In the genomic region with DNA sequence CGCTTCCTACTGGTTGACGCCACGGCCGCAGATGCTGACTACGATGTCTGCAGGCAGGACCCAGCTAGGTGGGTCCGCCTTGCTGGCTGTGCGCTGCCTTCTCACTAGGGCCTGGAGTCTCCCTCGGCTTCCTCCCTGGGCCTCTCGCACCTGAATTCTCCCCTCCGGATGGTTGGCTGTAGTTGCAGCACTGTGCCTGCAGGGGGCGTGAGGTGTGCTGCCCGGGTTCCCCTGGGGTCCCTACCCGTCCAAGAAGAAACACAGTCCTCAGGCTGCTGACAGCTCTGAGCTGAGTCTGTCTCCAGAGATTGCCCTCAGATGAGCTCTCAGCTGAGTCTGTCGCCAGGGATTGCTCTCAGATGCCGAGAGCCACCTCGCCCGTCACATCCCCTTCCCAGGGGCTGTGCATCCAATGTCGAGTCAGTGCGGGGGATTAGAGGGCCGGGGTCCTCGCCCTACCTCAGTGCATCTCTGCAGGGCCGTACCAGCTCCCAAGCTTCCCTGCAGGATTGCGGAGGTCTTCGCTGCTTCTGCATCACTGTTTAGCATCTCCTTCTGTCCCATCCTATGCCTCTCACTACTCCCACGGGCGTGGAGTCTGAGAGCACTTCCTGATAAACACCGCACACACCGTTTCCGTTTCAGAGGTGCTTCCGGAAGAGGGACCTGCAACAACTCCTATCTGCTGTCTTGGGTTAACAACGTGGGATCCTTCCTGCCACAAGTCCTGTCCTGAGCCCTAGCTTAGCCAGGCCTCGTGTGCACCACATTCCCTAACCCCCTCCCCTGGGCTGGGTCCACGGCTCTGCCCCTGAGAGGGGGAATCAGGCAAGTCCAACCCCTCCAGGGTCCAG, we compare ENCODE assay signal across 9 cellular contexts.
DNase-seq lines count a peak whose midpoint lies in the region; ATAC-seq, FAIRE-seq and TF ChIP-seq lines count a peak whose summit lies in the region.
"Had no signal": no experiment of that assay in that cellular context is flagged by ENCODE, and none has a peak within 500 bp of the region (broad histone marks: within the 10 kb centered on the region; RNA-seq: fewer than 3 reads in every experiment).

No MANE protein-coding gene starts in this region.

- dilution Hi-C loops in endothelial cell of umbilical vein (cut with MboI; ENCODE audit: extremely low pct_ligation_motif_present, low sequenced_read_pairs): no loop called here

- H3K27ac ChIP-seq in A673 (ENCODE audit: low read depth, low read length, poor library complexity, severe bottlenecking) (no peak overlapping the region), endothelial cell of umbilical vein (ENCODE audit: insufficient read depth, low read depth, low read length) (no peak overlapping the region)

- H3K4me2 ChIP-seq in endothelial cell of umbilical vein (ENCODE audit: insufficient read depth, low read length): no peak overlapping the region

- H3K4me3 ChIP-seq in A673 (ENCODE audit: low read depth, low read length, poor library complexity, severe bottlenecking) (no peak overlapping the region), endothelial cell of umbilical vein (replicated peaks in 1 of 3; ENCODE audit: insufficient read depth in 1 of 3, low read depth in 1 of 3, low read length in 3 of 3) (no peak overlapping the region)

- BruUV-seq in A673 (replicated peaks; lab: Mats Ljungman, UMichigan): no TSS peak
- no TSS peak for BruUV-seq in endothelial cell of umbilical vein (replicated peaks; lab: Mats Ljungman, UMichigan)

- no peaks in the 10 kb centered on the region for H3K9me3 ChIP-seq in A673 (ENCODE audit: low read depth, low read length, poor library complexity, severe bottlenecking)
- H3K9me3 ChIP-seq in endothelial cell of umbilical vein (replicated peaks; ENCODE audit: control insufficient read depth, insufficient read depth, low read length): no peaks in the 10 kb centered on the region

- no peak overlapping the region for H2AFZ ChIP-seq in endothelial cell of umbilical vein (ENCODE audit: low read depth, low read length)

- H3K9ac ChIP-seq in endothelial cell of umbilical vein (replicated peaks; ENCODE audit: extremely low read depth, insufficient read depth, low read length): no peak overlapping the region

- intact Hi-C loops in A673 (cut with micrococcal nuclease; ENCODE audit: unreplicated experiment): loop anchor here (2.0 to 10.0 kb wide), 3 partner anchors 119 to 631 kb away; no protein-coding TSS in a partner anchor
- intact Hi-C loops in endothelial cell of umbilical vein (cut with micrococcal nuclease): loop anchor here (5.0 kb wide), 2 partner anchors 129 to 631 kb away; no protein-coding TSS in a partner anchor
- intact Hi-C loops in sciatic nerve (cut with DNase I): no loop called here

- FAIRE-seq in endothelial cell of umbilical vein (lab: Jason Lieb, UNC): no peak
- FAIRE-seq: endometrium had no signal

- H3K36me3 ChIP-seq in A673 (ENCODE audit: insufficient read depth, low read length, poor library complexity, severe bottlenecking) (no peaks in the 10 kb centered on the region), endothelial cell of umbilical vein (ENCODE audit: control insufficient read depth in 2 of 2, extremely low read depth in 1 of 2, insufficient read depth in 2 of 2, low read length in 2 of 2) (no peaks in the 10 kb centered on the region)

- H3K4me1 ChIP-seq in A673 (ENCODE audit: insufficient read depth, low read length, poor library complexity, severe bottlenecking) (no peaks in the 10 kb centered on the region), endothelial cell of umbilical vein (ENCODE audit: control insufficient read depth, extremely low read depth, insufficient read depth, low read length) (no peaks in the 10 kb centered on the region)

- TF ChIP-seq CTCF in A673 (conservative IDR thresholded peaks at IDR 0.05; ENCODE audit: low read depth, low read length): peak; percentile 75
- peak; percentile 44 to 53 for TF ChIP-seq CTCF in endothelial cell of umbilical vein (IDR thresholded peaks at IDR 0.05; ENCODE audit: extremely low read depth in 1 of 2, insufficient read depth in 1 of 2, low read depth in 1 of 2, low read length in 2 of 2)

- H3K79me2 ChIP-seq in endothelial cell of umbilical vein (ENCODE audit: control insufficient read depth, insufficient read depth, low read length): no peaks in the 10 kb centered on the region

- POLR2A ChIA-PET in A673 (lab: Charles Lee; ENCODE audit: low non-redundant PET) (no interaction called here), endothelial cell of umbilical vein (lab: Charles Lee) (no interaction called here)

- peak; percentile 53 for ATAC-seq in GM21360 (IDR thresholded peaks at IDR 0.05; ENCODE audit: unreplicated experiment)
- no peak for ATAC-seq in GM21576 (IDR thresholded peaks at IDR 0.05; ENCODE audit: unreplicated experiment)
- no peak for ATAC-seq in sciatic nerve

- no peaks in the 10 kb centered on the region for H3K9me1 ChIP-seq in endothelial cell of umbilical vein (replicated peaks; ENCODE audit: control insufficient read depth, extremely low read depth, insufficient read depth, low read length)

- TF ChIP-seq POLR2A in endothelial cell of umbilical vein (IDR thresholded peaks at IDR 0.05; ENCODE audit: low read depth, low read length): no peak

- H4K20me1 ChIP-seq in endothelial cell of umbilical vein (replicated peaks; ENCODE audit: control insufficient read depth, extremely low read depth, insufficient read depth, low read length): no peaks in the 10 kb centered on the region

- CTCF ChIA-PET in A673 (lab: Charles Lee) (no interaction called here), endothelial cell of umbilical vein (lab: Charles Lee) (interaction anchor here (1.2 to 2.6 kb wide), 6 partner anchors 16 to 364 kb away, joined by 4 to 20 read pairs (median 8); no protein-coding TSS in a partner anchor)

- DNase-seq in A673 (ENCODE audit: low spot score) (peak; percentile 42), endothelial cell of umbilical vein (ENCODE audit: low read depth, low spot score) (no peak), SHP77 (lab: John Stamatoyannopoulos, UW) (no peak), sciatic nerve (ENCODE audit: low spot score) (no peak)
- peak; percentile 77 for DNase-seq in activated CD4-positive, alpha-beta T cell treated with anti-CD3 and anti-CD28 coated beads for 48 hours
- DNase-seq in stimulated activated CD4-positive, alpha-beta T cell treated with anti-CD3 and anti-CD28 coated beads, Interleukin-2, amount 100 ng/mL, for 48 hours: peak; percentile 54 to 57

- H3K27me3 ChIP-seq in A673 (replicated peaks; ENCODE audit: insufficient read depth, low read depth, low read length, poor library complexity) (no peaks in the 10 kb centered on the region), endothelial cell of umbilical vein (ENCODE audit: control insufficient read depth in 2 of 2, insufficient read depth in 2 of 2, low read length in 2 of 2) (no peaks in the 10 kb centered on the region)

TF ChIP-seq in endothelial cell of umbilical vein, 7 proteins besides CTCF, POLR2A, EP300 and RAD21:
- no peak for TF ChIP-seq MAX (IDR thresholded peaks at IDR 0.05; ENCODE audit: insufficient read depth, insufficient read length)
- TF ChIP-seq GATA2 (IDR thresholded peaks at IDR 0.05; ENCODE audit: insufficient read depth, insufficient read length, low read depth, low read length): no peak
- no peak for TF ChIP-seq JUN (IDR thresholded peaks at IDR 0.05; ENCODE audit: borderline replicate concordance, insufficient read depth, insufficient read length, low read depth)
- no peak for TF ChIP-seq EZH2 (IDR thresholded peaks at IDR 0.05; ENCODE audit: borderline replicate concordance, low read depth, low read length, severe bottlenecking)
- no peak for TF ChIP-seq MYC (IDR thresholded peaks at IDR 0.05; ENCODE audit: low read depth, low read length)
- TF ChIP-seq POLR2AphosphoS5 (IDR thresholded peaks at IDR 0.05; ENCODE audit: insufficient read depth, low read depth, low read length): no peak
- no peak for TF ChIP-seq FOS (IDR thresholded peaks at IDR 0.05; ENCODE audit: borderline replicate concordance, insufficient read depth, low read length)

Comparison
In these comparisons a context has a peak if more than half of its experiments do, and no peak if none do; other contexts are left out.
1. DNase-seq: peak in A673 (single experiment), activated CD4-positive, alpha-beta T cell treated with anti-CD3 and anti-CD28 coated beads for 48 hours (single experiment) and stimulated activated CD4-positive, alpha-beta T cell treated with anti-CD3 and anti-CD28 coated beads, Interleukin-2, amount 100 ng/mL, for 48 hours (2 of 2); none in endothelial cell of umbilical vein (single experiment), SHP77 (0 of 2) and sciatic nerve (single experiment).